In genomic region chr2:128685841-128686497, GRCh38 we compare ENCODE assay signal across 19 cellular contexts.
A peak's percentile ranks its signal among the peaks of the same experiment; 100 is the strongest.
DNase-seq lines count a peak whose midpoint lies in the region; ATAC-seq and TF ChIP-seq lines count a peak whose summit lies in the region.
"Had no signal": no experiment of that assay in that cellular context is flagged by ENCODE, and none has a peak within 500 bp of the region (broad histone marks: within the 10 kb centered on the region; RNA-seq: fewer than 3 reads in every experiment).

No MANE protein-coding gene starts in this region.

- H3K9me3 ChIP-seq in colonic mucosa: no peaks in the 10 kb centered on the region
- H3K9me3 ChIP-seq in CD4-positive, alpha-beta memory T cell (ENCODE audit: control insufficient read depth in 1 of 2, low read length in 2 of 2): no peaks in the 10 kb centered on the region
- H3K9me3 ChIP-seq: esophagus squamous epithelium had no signal

- H3K36me3 Mint-ChIP-seq in CD4-positive, alpha-beta memory T cell: no peaks in the 10 kb centered on the region

- H3K27me3 Mint-ChIP-seq in CD4-positive, alpha-beta memory T cell: peaks cover 2% of the 10 kb centered on the region in 2 donors
- H3K27me3 Mint-ChIP-seq: activated B cell treated with CpG ODN at 0.5 μM for 24 hours had no signal

- TF ChIP-seq CTCF in GM10248 (IDR thresholded peaks at IDR 0.05; ENCODE audit: control extremely low read depth, extremely low read depth, low read depth, missing control alignments) (no peak), colonic mucosa (IDR thresholded peaks at IDR 0.05) (no peak)

- POLR2A ChIA-PET in GM10248 (lab: Yijun Ruan, JAX): no interaction called here
- POLR2A ChIA-PET in CD4-positive, alpha-beta memory T cell (lab: Charles Lee; ENCODE audit: partially characterized antibody): no interaction called here

- intact Hi-C loops in colonic mucosa (cut with DNase I): no loop called here
- intact Hi-C loops in CD4-positive, alpha-beta memory T cell (cut with micrococcal nuclease): no loop called here

- DNase-seq in GM10248 (ENCODE audit: extremely low spot score) (peak; percentile 5), colonic mucosa (peak; percentile 4), ureter (ENCODE audit: low spot score) (no peak), medulla oblongata (ENCODE audit: extremely low spot score) (no peak)
- DNase-seq in CD4-positive, alpha-beta memory T cell: no peak
- DNase-seq: activated B cell treated with CpG ODN at 0.5 μM for 24 hours; activated T-cell treated with anti-CD3 and anti-CD28 coated beads, Interleukin-2, amount 50 U/mL, for 48 hours; DMS79; esophagus squamous epithelium; HFFc6; kidney glomerular epithelial cell; NCI-H1436; SW 1271 had no signal

- H3K9me3 Mint-ChIP-seq in CD4-positive, alpha-beta memory T cell: peaks cover 0 to 3% (median 0%) of the 10 kb centered on the region in 8 donors
- H3K9me3 Mint-ChIP-seq: activated B cell treated with CpG ODN at 0.5 μM for 24 hours; dendritic cell treated with granulocyte-macrophage colony-stimulating factor and Interleukin-4, amounts not matched to agents 40 ng/mL and 50 ng/mL, for 4 days; HFFc6 had no signal

- H3K27me3 ChIP-seq in colonic mucosa: no peaks in the 10 kb centered on the region
- no peaks in the 10 kb centered on the region for H3K27me3 ChIP-seq in CD4-positive, alpha-beta memory T cell (ENCODE audit: insufficient read depth, low read length)

- no peak overlapping the region for H3K4me3 ChIP-seq in colonic mucosa
- no peak overlapping the region for H3K4me3 ChIP-seq in CD4-positive, alpha-beta memory T cell (ENCODE audit: low read length in 2 of 2)
- H3K4me3 ChIP-seq: esophagus squamous epithelium had no signal

- CTCF ChIA-PET in GM10248 (lab: Yijun Ruan, JAX): interaction anchor here (1.2 kb wide), 1 partner anchor 11 kb away, joined by 3 read pairs; no protein-coding TSS in a partner anchor
- CTCF ChIA-PET in CD4-positive, alpha-beta memory T cell (lab: Charles Lee; ENCODE audit: partially characterized antibody): no interaction called here

- H3K4me3 Mint-ChIP-seq in CD4-positive, alpha-beta memory T cell: no peak overlapping the region
- H3K4me3 Mint-ChIP-seq: activated B cell treated with CpG ODN at 0.5 μM for 24 hours; dendritic cell treated with granulocyte-macrophage colony-stimulating factor and Interleukin-4, amounts not matched to agents 40 ng/mL and 50 ng/mL, for 4 days; HFFc6 had no signal

- no peaks in the 10 kb centered on the region for H3K36me3 ChIP-seq in colonic mucosa
- H3K36me3 ChIP-seq in CD4-positive, alpha-beta memory T cell (ENCODE audit: insufficient read depth, low read length): no peaks in the 10 kb centered on the region
- H3K36me3 ChIP-seq: esophagus squamous epithelium had no signal

- H3K4me1 Mint-ChIP-seq in CD4-positive, alpha-beta memory T cell: no peaks in the 10 kb centered on the region

- H3K27ac ChIP-seq in colonic mucosa: no peak overlapping the region
- H3K27ac ChIP-seq in CD4-positive, alpha-beta memory T cell (ENCODE audit: low read depth, low read length): no peak overlapping the region
- H3K27ac ChIP-seq: C4-2B, esophagus squamous epithelium, KMS-11 had no signal

- H3K27ac Mint-ChIP-seq in CD4-positive, alpha-beta memory T cell: no peak overlapping the region
- H3K27ac Mint-ChIP-seq: activated B cell treated with CpG ODN at 0.5 μM for 24 hours; dendritic cell treated with granulocyte-macrophage colony-stimulating factor and Interleukin-4, amounts not matched to agents 40 ng/mL and 50 ng/mL, for 4 days; HFFc6 had no signal

- no peaks in the 10 kb centered on the region for H3K4me1 ChIP-seq in colonic mucosa
- H3K4me1 ChIP-seq in CD4-positive, alpha-beta memory T cell (ENCODE audit: insufficient read depth, low read length): no peaks in the 10 kb centered on the region
- H3K4me1 ChIP-seq: esophagus squamous epithelium had no signal

- H3K9ac ChIP-seq in colonic mucosa (ENCODE audit: low read depth in 2 of 2, low read length in 2 of 2): no peak overlapping the region
- H3K9ac ChIP-seq: KMS-11 had no signal

- ATAC-seq in GM19372 (IDR thresholded peaks at IDR 0.05; ENCODE audit: low read depth, unreplicated experiment) (peak; percentile 37), HG03108 (IDR thresholded peaks at IDR 0.05; ENCODE audit: unreplicated experiment) (peak; percentile 33), HG03378 (IDR thresholded peaks at IDR 0.05; ENCODE audit: unreplicated experiment) (no peak)

Comparison
In these comparisons a context has a peak if more than half of its experiments do, and no peak if none do; other contexts are left out.
1. DNase-seq: peak in GM10248 (single experiment) and colonic mucosa (single experiment); none in CD4-positive, alpha-beta memory T cell (0 of 5), ureter (single experiment) and medulla oblongata (single experiment).